ENCODE assay signal across 17 cellular contexts in genomic region chr3:32431481-32431880, GRCh38. TPM values are rescaled to one million over a fixed set of nuclear protein-coding genes. Genes with fewer than 3 reads are reported as not detected.
DNase-seq lines count a peak whose midpoint lies in the region; ATAC-seq and TF ChIP-seq lines count a peak whose summit lies in the region.
"Had no signal": no experiment of that assay in that cellular context is flagged by ENCODE, and none has a peak within 500 bp of the region (broad histone marks: within the 10 kb centered on the region; RNA-seq: fewer than 3 reads in every experiment).

No MANE protein-coding gene starts in this region.

- H3K4me3 Mint-ChIP-seq in CD4-positive, alpha-beta T cell: no peak overlapping the region
- peak overlapping the region; percentile 3 for H3K4me3 Mint-ChIP-seq in activated CD8-positive, alpha-beta T cell treated with anti-CD3 and anti-CD28 coated beads, Interleukin-2, amount 10 ng/mL, durations not matched to agents 7 days and 5 days
- H3K4me3 Mint-ChIP-seq in naive B cell: peak overlapping the region in 1 of 8 donors; percentile 6

- CTCF ChIA-PET in CD4-positive, alpha-beta T cell (lab: Charles Lee): no interaction called here
- CTCF ChIA-PET in activated CD8-positive, alpha-beta T cell treated with anti-CD3 and anti-CD28 coated beads, Interleukin-2, amount 10 ng/mL, durations not matched to agents 7 days and 5 days (lab: Charles Lee): interaction anchor here (2.1 to 3.8 kb wide), 3 partner anchors 8 to 28 kb away, joined by 11 to 36 read pairs (median 13); no protein-coding TSS in a partner anchor

- H2BK5ac ChIP-seq in mesenchymal stem cell (ENCODE audit: low read depth, low read length, poor library complexity, severe bottlenecking): no peak overlapping the region

- peaks cover 64 to 88% (median 78%) of the 10 kb centered on the region in 10 experiments for H3K4me1 ChIP-seq in BLaER1 treated with 17β-estradiol and CSF1 and Interleukin-3, amounts not matched to agents 10 nM and 100 nM
- H3K4me1 ChIP-seq in mesenchymal stem cell (ENCODE audit: control insufficient read depth, insufficient read depth, low read depth, low read length): peaks cover 6% of the 10 kb centered on the region
- H3K4me1 ChIP-seq: parathyroid adenoma, tibial artery had no signal

- no peak overlapping the region for H4K91ac ChIP-seq in mesenchymal stem cell (ENCODE audit: low read length)

- WGBS in mesenchymal stem cell: 97% methylated on average over 3 of the region's 3 CpGs

- no peak overlapping the region for H3K18ac ChIP-seq in mesenchymal stem cell (ENCODE audit: low read depth in 1 of 2, low read length in 2 of 2)

- H3K9me3 ChIP-seq in BLaER1 treated with 17β-estradiol and CSF1 and Interleukin-3, amounts not matched to agents 10 nM and 100 nM (replicated peaks in 1 of 11): no peaks in the 10 kb centered on the region; a peak in 1 of 22 replicates
- no peaks in the 10 kb centered on the region for H3K9me3 ChIP-seq in CD4-positive, alpha-beta T cell (ENCODE audit: control insufficient read depth, low read length)
- H3K9me3 ChIP-seq in mesenchymal stem cell (ENCODE audit: control insufficient read depth, low read length): no peaks in the 10 kb centered on the region
- H3K9me3 ChIP-seq: body of pancreas, tibial artery had no signal

- H3K79me1 ChIP-seq in mesenchymal stem cell (replicated peaks; ENCODE audit: low read length, poor library complexity, severe bottlenecking): peaks cover 35% of the 10 kb centered on the region

- peak overlapping the region in 9 of 11 experiments; percentile 50 to 69 (median 61); a peak in 14 of 22 replicates for H3K27ac ChIP-seq in BLaER1 treated with 17β-estradiol and CSF1 and Interleukin-3, amounts not matched to agents 10 nM and 100 nM
- H3K27ac ChIP-seq in CD4-positive, alpha-beta T cell (ENCODE audit: low read depth, low read length): peak overlapping the region; percentile 87
- no peak overlapping the region for H3K27ac ChIP-seq in mesenchymal stem cell (ENCODE audit: low read length, poor library complexity, severe bottlenecking)
- H3K27ac ChIP-seq: body of pancreas, parathyroid adenoma, tibial artery had no signal

- no peak overlapping the region for H3K14ac ChIP-seq in mesenchymal stem cell (ENCODE audit: low read length in 2 of 2)

- H2BK12ac ChIP-seq in mesenchymal stem cell (ENCODE audit: low read length in 2 of 2): no peak overlapping the region

- H3K4me1 Mint-ChIP-seq in CD4-positive, alpha-beta T cell (ENCODE audit: low read depth): peaks cover 78% of the 10 kb centered on the region
- H3K4me1 Mint-ChIP-seq in activated CD8-positive, alpha-beta T cell treated with anti-CD3 and anti-CD28 coated beads, Interleukin-2, amount 10 ng/mL, durations not matched to agents 7 days and 5 days (ENCODE audit: low read depth): peaks cover 91% of the 10 kb centered on the region
- H3K4me1 Mint-ChIP-seq in naive B cell: peaks cover 57 to 78% (median 67%) of the 10 kb centered on the region in 3 donors

- TF ChIP-seq CTCF in CD4-positive, alpha-beta T cell (IDR thresholded peaks at IDR 0.05): no peak

- no peak overlapping the region for H3K4ac ChIP-seq in mesenchymal stem cell (ENCODE audit: low read depth in 1 of 2, low read length in 2 of 2)

- H2AFZ ChIP-seq in mesenchymal stem cell (ENCODE audit: low read depth, low read length): no peak overlapping the region
- H2AFZ ChIP-seq: parathyroid adenoma had no signal

- peaks cover 18% of the 10 kb centered on the region for H3K36me3 Mint-ChIP-seq in CD4-positive, alpha-beta T cell (ENCODE audit: low read depth)
- H3K36me3 Mint-ChIP-seq in activated CD8-positive, alpha-beta T cell treated with anti-CD3 and anti-CD28 coated beads, Interleukin-2, amount 10 ng/mL, durations not matched to agents 7 days and 5 days (ENCODE audit: low read depth): peaks cover 13% of the 10 kb centered on the region
- no peaks in the 10 kb centered on the region for H3K36me3 Mint-ChIP-seq in naive B cell

- POLR2A ChIA-PET in CD4-positive, alpha-beta T cell (lab: Charles Lee): interaction anchor here (2.7 to 3.8 kb wide), 4 partner anchors 8 to 60 kb away, joined by 10 to 50 read pairs (median 30); partner anchors contain the start of gene CMTM7
- POLR2A ChIA-PET in activated CD8-positive, alpha-beta T cell treated with anti-CD3 and anti-CD28 coated beads, Interleukin-2, amount 10 ng/mL, durations not matched to agents 7 days and 5 days (lab: Charles Lee): interaction anchor here (1.0 to 3.5 kb wide), 5 partner anchors 17 to 31 kb away, joined by 3 to 36 read pairs (median 4); no protein-coding TSS in a partner anchor

- no peaks in the 10 kb centered on the region for H3K27me3 ChIP-seq in BLaER1 treated with 17β-estradiol and CSF1 and Interleukin-3, amounts not matched to agents 10 nM and 100 nM
- H3K27me3 ChIP-seq in CD4-positive, alpha-beta T cell (ENCODE audit: control insufficient read depth, insufficient read depth, low read length): no peaks in the 10 kb centered on the region
- no peaks in the 10 kb centered on the region for H3K27me3 ChIP-seq in mesenchymal stem cell (ENCODE audit: control insufficient read depth in 1 of 2, insufficient read depth in 1 of 2, low read length in 2 of 2)
- H3K27me3 ChIP-seq: body of pancreas, tibial artery had no signal

- ATAC-seq in CD4-positive, alpha-beta T cell (ENCODE audit: poor library complexity): no peak
- no peak for ATAC-seq in activated CD8-positive, alpha-beta T cell treated with anti-CD3 and anti-CD28 coated beads, Interleukin-2, amount 10 ng/mL, durations not matched to agents 7 days and 5 days
- no peak for ATAC-seq in naive B cell (ENCODE audit: low read depth in 2 of 2)
- ATAC-seq: body of pancreas, PC-3 had no signal

- intact Hi-C loops in CD4-positive, alpha-beta T cell (cut with DNase I, micrococcal nuclease): loop anchor here (1.0 to 5.0 kb wide), 3 partner anchors 8 to 36 kb away; no protein-coding TSS in a partner anchor

- H3K27me3 Mint-ChIP-seq in CD4-positive, alpha-beta T cell: no peaks in the 10 kb centered on the region
- no peaks in the 10 kb centered on the region for H3K27me3 Mint-ChIP-seq in activated CD8-positive, alpha-beta T cell treated with anti-CD3 and anti-CD28 coated beads, Interleukin-2, amount 10 ng/mL, durations not matched to agents 7 days and 5 days (ENCODE audit: low read depth)
- H3K27me3 Mint-ChIP-seq in naive B cell: no peaks in the 10 kb centered on the region

- peak overlapping the region; percentile 95 for H3K27ac Mint-ChIP-seq in CD4-positive, alpha-beta T cell
- peak overlapping the region; percentile 97 for H3K27ac Mint-ChIP-seq in activated CD8-positive, alpha-beta T cell treated with anti-CD3 and anti-CD28 coated beads, Interleukin-2, amount 10 ng/mL, durations not matched to agents 7 days and 5 days
- H3K27ac Mint-ChIP-seq in naive B cell: peak overlapping the region in 5 of 6 donors; percentile 36 to 93 (median 89)

- peaks cover 0 to 15% (median 7%) of the 10 kb centered on the region in 11 experiments; a peak in 9 of 22 replicates for H3K36me3 ChIP-seq in BLaER1 treated with 17β-estradiol and CSF1 and Interleukin-3, amounts not matched to agents 10 nM and 100 nM
- no peaks in the 10 kb centered on the region for H3K36me3 ChIP-seq in mesenchymal stem cell (ENCODE audit: control insufficient read depth in 1 of 2, insufficient read depth in 2 of 2, low read depth in 1 of 2, low read length in 2 of 2)
- H3K36me3 ChIP-seq: tibial artery had no signal

- no peak overlapping the region for H4K8ac ChIP-seq in mesenchymal stem cell (ENCODE audit: low read length)

- H2AK5ac ChIP-seq in mesenchymal stem cell (ENCODE audit: low read length, severe bottlenecking): no peak overlapping the region

- no peaks in the 10 kb centered on the region for H3K9me3 Mint-ChIP-seq in CD4-positive, alpha-beta T cell
- H3K9me3 Mint-ChIP-seq in activated CD8-positive, alpha-beta T cell treated with anti-CD3 and anti-CD28 coated beads, Interleukin-2, amount 10 ng/mL, durations not matched to agents 7 days and 5 days (ENCODE audit: insufficient read depth): no peaks in the 10 kb centered on the region
- H3K9me3 Mint-ChIP-seq in naive B cell: no peaks in the 10 kb centered on the region

- peaks cover 13 to 78% (median 43%) of the 10 kb centered on the region in 11 experiments; a peak in 20 of 22 replicates for H4K20me1 ChIP-seq in BLaER1 treated with 17β-estradiol and CSF1 and Interleukin-3, amounts not matched to agents 10 nM and 100 nM

- H3K4me2 ChIP-seq in BLaER1 treated with 17β-estradiol and CSF1 and Interleukin-3, amounts not matched to agents 10 nM and 100 nM: peak overlapping the region; percentile 12 to 90 (median 77); a peak in 18 of 22 replicates
- no peak overlapping the region for H3K4me2 ChIP-seq in mesenchymal stem cell (ENCODE audit: low read length, poor library complexity, severe bottlenecking)

- DNase-seq in CD4-positive, alpha-beta T cell: no peak
- peak; percentile 19 for DNase-seq in activated CD8-positive, alpha-beta T cell treated with anti-CD3 and anti-CD28 coated beads, Interleukin-2, amount 10 ng/mL, durations not matched to agents 7 days and 5 days
- no peak for DNase-seq in naive B cell
- DNase-seq in T-helper 9 cell: no peak
- no peak for DNase-seq in mesenchymal stem cell
- no peak for DNase-seq in hippocampal formation (lab: John Stamatoyannopoulos, UW)
- DNase-seq: activated gamma-delta T cell; DMS53; NCI-H1048; NCI-H2081 treated with DMSO at 0.1 percent for 48 hours; NCI-H524 treated with DMSO at 0.1 percent for 48 hours; PC-3; stimulated activated CD4-positive, alpha-beta T cell treated with anti-CD3 and anti-CD28 coated beads, Interleukin-4, amount 100 ng/mL, for 4 hours; tibial artery had no signal

- no peak overlapping the region for H3K23ac ChIP-seq in mesenchymal stem cell (ENCODE audit: low read length in 2 of 2)

- no peak overlapping the region for H2BK15ac ChIP-seq in mesenchymal stem cell (ENCODE audit: low read depth, poor library complexity, severe bottlenecking)

- no peak overlapping the region for H2BK120ac ChIP-seq in mesenchymal stem cell (ENCODE audit: low read depth, low read length)

- H3K9ac ChIP-seq in BLaER1 treated with 17β-estradiol and CSF1 and Interleukin-3, amounts not matched to agents 10 nM and 100 nM: no peak overlapping the region; a peak in 1 of 22 replicates
- no peak overlapping the region for H3K9ac ChIP-seq in mesenchymal stem cell (ENCODE audit: low read length)
- H3K9ac ChIP-seq: parathyroid adenoma had no signal

- no peak overlapping the region for H3K4me3 ChIP-seq in BLaER1 treated with 17β-estradiol and CSF1 and Interleukin-3, amounts not matched to agents 10 nM and 100 nM
- no peak overlapping the region for H3K4me3 ChIP-seq in mesenchymal stem cell (ENCODE audit: insufficient read depth in 1 of 2, low read depth in 1 of 2, low read length in 2 of 2)
- H3K4me3 ChIP-seq: body of pancreas, tibial artery had no signal

RNA-seq across cellular contexts. Expression of gene CMTM7, which starts 39.8 kb away (rescaled TPM):
- total RNA-seq in CD4-positive, alpha-beta T cell: 10 to 100 TPM; 31.5 to 35.2 TPM
- total RNA-seq in activated CD8-positive, alpha-beta T cell treated with anti-CD3 and anti-CD28 coated beads, Interleukin-2, amount 10 ng/mL, durations not matched to agents 7 days and 5 days: 10 to 100 TPM; 38.3 to 42.3 TPM
- polyA plus RNA-seq in naive B cell (ENCODE audit: low read depth in 6 of 6): 100 to 1,000 TPM in 2 of 6 donors, 10 to 100 TPM in 4; 56.8 to 116 (median 73.3) TPM
- polyA plus RNA-seq in mesenchymal stem cell (2013, experiment 1 of 2): 15.4 TPM
- polyA plus RNA-seq in mesenchymal stem cell (2013, experiment 2 of 2): 14.4 TPM
